In genomic region chr1:242467556-242468145, GRCh38 we compare ENCODE assay signal across 8 cellular contexts. TPM values are rescaled to one million over a fixed set of nuclear protein-coding genes. Genes with fewer than 3 reads are reported as not detected.
A peak's percentile ranks its signal among the peaks of the same experiment; 100 is the strongest.
DNase-seq lines count a peak whose midpoint lies in the region; ATAC-seq and TF ChIP-seq lines count a peak whose summit lies in the region.

No MANE protein-coding gene starts in this region.

- no peak overlapping the region for H3K9ac ChIP-seq in Karpas-422 (ENCODE audit: low read length)
- no peak overlapping the region for H3K9ac ChIP-seq in endodermal cell (ENCODE audit: extremely low read depth, low read length, poor library complexity, severe bottlenecking)
- H3K9ac ChIP-seq in mesendoderm (ENCODE audit: low read length): no peak overlapping the region

- no peaks in the 10 kb centered on the region for H3K9me3 Mint-ChIP-seq in endodermal cell

- no peaks in the 10 kb centered on the region for H4K20me1 ChIP-seq in Karpas-422 (ENCODE audit: insufficient read depth, low read depth, low read length)

- CTCF ChIA-PET in RWPE1 (lab: Yijun Ruan, JAX): no interaction called here

- H4K5ac ChIP-seq in mesendoderm (ENCODE audit: low read length): no peak overlapping the region

- H3K9me3 ChIP-seq in Karpas-422 (ENCODE audit: low read length) (no peaks in the 10 kb centered on the region), endodermal cell (ENCODE audit: control insufficient read depth, low read length) (no peaks in the 10 kb centered on the region), aorta (ENCODE audit: control insufficient read depth, low read length) (no peaks in the 10 kb centered on the region)

- ATAC-seq in GM21576 (IDR thresholded peaks at IDR 0.05; ENCODE audit: unreplicated experiment) (peak; percentile 73), aorta (ENCODE audit: low FRiP score) (peak; percentile 93)

- H3K4me3 Mint-ChIP-seq in endodermal cell: no peak overlapping the region

- H2BK120ac ChIP-seq in mesendoderm (ENCODE audit: low read depth, low read length): no peak overlapping the region

- in situ Hi-C loops in G401 (cut with HindIII; ENCODE audit: low sequenced_read_pairs): no loop called here

- no peak overlapping the region for H3K56ac ChIP-seq in mesendoderm (ENCODE audit: low read length)

- TF ChIP-seq CTCF in RWPE1 (conservative IDR thresholded peaks at IDR 0.05; ENCODE audit: low read depth): peak; percentile 45
- TF ChIP-seq CTCF in endodermal cell (conservative IDR thresholded peaks at IDR 0.05): peak; percentile 90

- no peaks in the 10 kb centered on the region for H3K36me3 ChIP-seq in Karpas-422 (ENCODE audit: insufficient read depth, low read length)
- H3K36me3 ChIP-seq in endodermal cell (ENCODE audit: control insufficient read depth, insufficient read depth, low read length): no peaks in the 10 kb centered on the region
- no peaks in the 10 kb centered on the region for H3K36me3 ChIP-seq in mesendoderm (ENCODE audit: control insufficient read depth, insufficient read depth, low read length)
- H3K36me3 ChIP-seq in aorta (ENCODE audit: control insufficient read depth in 1 of 2, insufficient read depth in 2 of 2, low read length in 1 of 2): no peaks in the 10 kb centered on the region

- H2BK15ac ChIP-seq in mesendoderm (replicated peaks; ENCODE audit: low read depth): no peak overlapping the region

- H3K4me1 Mint-ChIP-seq in endodermal cell: no peaks in the 10 kb centered on the region

- H3K27me3 ChIP-seq in Karpas-422 (ENCODE audit: low read length) (no peaks in the 10 kb centered on the region), endodermal cell (ENCODE audit: control insufficient read depth, insufficient read depth, low read length, poor library complexity, severe bottlenecking) (no peaks in the 10 kb centered on the region), mesendoderm (ENCODE audit: insufficient read depth, low read length, poor library complexity) (no peaks in the 10 kb centered on the region), aorta (ENCODE audit: control insufficient read depth in 1 of 2, insufficient read depth in 2 of 2, low read length in 1 of 2) (no peaks in the 10 kb centered on the region)

- H3K4me3 ChIP-seq in Karpas-422 (ENCODE audit: low read length) (no peak overlapping the region), endodermal cell (ENCODE audit: low read length) (no peak overlapping the region), mesendoderm (ENCODE audit: low read length) (no peak overlapping the region), aorta (ENCODE audit: low read length in 2 of 2) (no peak overlapping the region)

- H2AK5ac ChIP-seq in mesendoderm (ENCODE audit: low read length): no peak overlapping the region

- WGBS in endodermal cell (ENCODE audit: insufficient coverage in 1 of 2, insufficient read length in 1 of 2), 2 experiments: 40 to 43% methylated on average over 2 to 4 of the region's 4 CpGs
- WGBS in mesendoderm (ENCODE audit: extremely low coverage, insufficient coverage, low lambda C conversion rate): no CpG with 5 or more reads among the region's 4 CpGs
- 0 to 2% methylated on average over 4 of the region's 4 CpGs for WGBS in aorta, 2 donors

- H3K4me2 ChIP-seq in Karpas-422 (ENCODE audit: low read depth, low read length, poor library complexity, severe bottlenecking) (no peak overlapping the region), mesendoderm (ENCODE audit: low read length) (no peak overlapping the region)

- H3K36me3 Mint-ChIP-seq in endodermal cell (ENCODE audit: low read depth): no peaks in the 10 kb centered on the region

- no peak overlapping the region for H2BK5ac ChIP-seq in mesendoderm (ENCODE audit: low read length)

- H3K4ac ChIP-seq in mesendoderm (ENCODE audit: low read depth, low read length): no peak overlapping the region

- DNase-seq in G401 (ENCODE audit: low spot score) (peak; percentile 82), Karpas-422 (peak; percentile 71), RWPE1 (ENCODE audit: low spot score) (peak; percentile 57), endodermal cell (peak; percentile 87), mesendoderm (peak; percentile 71), aorta (peak in 1 of 2 donors; percentile 59), UCSD-AML1 (lab: John Stamatoyannopoulos, UW; ENCODE audit: unreplicated experiment) (no peak)

- no peak overlapping the region for H4K8ac ChIP-seq in mesendoderm (ENCODE audit: low read depth, low read length)

- no peaks in the 10 kb centered on the region for H3K27me3 Mint-ChIP-seq in endodermal cell (ENCODE audit: insufficient read depth)

- H3K18ac ChIP-seq in mesendoderm (ENCODE audit: low read length): no peak overlapping the region

- no peaks in the 10 kb centered on the region for H3K4me1 ChIP-seq in Karpas-422 (ENCODE audit: low read length)
- H3K4me1 ChIP-seq in endodermal cell (ENCODE audit: control insufficient read depth, insufficient read depth, low read length): no peaks in the 10 kb centered on the region
- no peaks in the 10 kb centered on the region for H3K4me1 ChIP-seq in mesendoderm (ENCODE audit: control insufficient read depth, low read depth, low read length)
- H3K4me1 ChIP-seq in aorta (ENCODE audit: control insufficient read depth in 1 of 2, insufficient read depth in 2 of 2, low read length in 2 of 2): peaks cover 0 to 2% of the 10 kb centered on the region in 2 donors

- H3K9me2 ChIP-seq in Karpas-422 (replicated peaks; ENCODE audit: insufficient read depth, low read length): no peaks in the 10 kb centered on the region

- no peak overlapping the region for H3K27ac ChIP-seq in Karpas-422 (ENCODE audit: low read length)
- H3K27ac ChIP-seq in RWPE1: no peak overlapping the region
- no peak overlapping the region for H3K27ac ChIP-seq in endodermal cell (ENCODE audit: low read depth, low read length)
- no peak overlapping the region for H3K27ac ChIP-seq in mesendoderm (ENCODE audit: low read depth, low read length)
- H3K27ac ChIP-seq in aorta (ENCODE audit: low read depth in 1 of 2, low read length in 2 of 2): no peak overlapping the region

- H3K27ac Mint-ChIP-seq in endodermal cell: no peak overlapping the region

- H3K79me1 ChIP-seq in mesendoderm (ENCODE audit: low read length): no peaks in the 10 kb centered on the region

- H3K79me2 ChIP-seq in Karpas-422 (ENCODE audit: low read length): no peaks in the 10 kb centered on the region
- H3K79me2 ChIP-seq in mesendoderm (ENCODE audit: control insufficient read depth, insufficient read depth, low read length): no peaks in the 10 kb centered on the region

- H3K23ac ChIP-seq in mesendoderm (ENCODE audit: low read length): no peak overlapping the region

- POLR2A ChIA-PET in RWPE1 (lab: Yijun Ruan, JAX; ENCODE audit: low non-redundant PET): no interaction called here

- H2AFZ ChIP-seq in Karpas-422 (ENCODE audit: low read length): no peak overlapping the region

- intact Hi-C loops in aorta (cut with DNase I): loop anchor here (5.0 to 10.0 kb wide), 3 partner anchors 55 to 860 kb away; partner anchors contain the start of gene PLD5 (in 1 of the 2)

RNA-seq across cellular contexts. Expression of gene PLD5, which starts 56.8 kb away (rescaled TPM):
- total RNA-seq in G401 (2014; rRNA removed; shearing (Covaris generic)): 0.20 TPM in 1 of 2 replicates, not detected in the other
- total RNA-seq in Karpas-422 (2014; rRNA removed; shearing (Covaris generic); ENCODE audit: low replicate concordance): not detected in 2 replicates
- 1 to 10 TPM in 1 of 2 donors, under 1 TPM in 1; 0.66 to 2.7 TPM for total RNA-seq in endodermal cell
- 1.3 TPM for polyA plus RNA-seq in endodermal cell (2013, experiment 1 of 2)
- polyA plus RNA-seq in endodermal cell (2013, experiment 2 of 2): 1.7 TPM
- polyA plus RNA-seq in mesendoderm (2013, experiment 1 of 2): 0.56 TPM
- polyA plus RNA-seq in mesendoderm (2013, experiment 2 of 2): 0.57 TPM
- 10 to 100 TPM in 1 of 2 donors, 1 to 10 TPM in 1; 9.2 to 18.1 TPM for total RNA-seq in aorta
- polyA plus RNA-seq in aorta: 10 to 100 TPM in 1 of 2 donors, 1 to 10 TPM in 1; 4.5 to 11.0 TPM
